In genomic region chr10:105351187-105351586, GRCh38 we compare ENCODE assay signal across 7 cellular contexts.
"Had no signal": no experiment of that assay in that cellular context is flagged by ENCODE, and none has a peak within 500 bp of the region (broad histone marks: within the 10 kb centered on the region; RNA-seq: fewer than 3 reads in every experiment).

No MANE protein-coding gene starts in this region.

- H3K9me3 Mint-ChIP-seq: H9 had no signal

- H3K36me3 Mint-ChIP-seq: IgD-negative memory B cell had no signal

- ATAC-seq: HepG2 had no signal

- DNase-seq: GOT3, H9, HCEC 1CT, KBM-7 had no signal

- H3K4me3 Mint-ChIP-seq: H9, IgD-negative memory B cell had no signal

- H3K27ac Mint-ChIP-seq: H9, IgD-negative memory B cell had no signal

- H3K27me3 Mint-ChIP-seq: IgD-negative memory B cell had no signal

- H3K27ac ChIP-seq: HL-60 had no signal
